Comparison of ENCODE assay signal across 27 cellular contexts in the genomic region with DNA sequence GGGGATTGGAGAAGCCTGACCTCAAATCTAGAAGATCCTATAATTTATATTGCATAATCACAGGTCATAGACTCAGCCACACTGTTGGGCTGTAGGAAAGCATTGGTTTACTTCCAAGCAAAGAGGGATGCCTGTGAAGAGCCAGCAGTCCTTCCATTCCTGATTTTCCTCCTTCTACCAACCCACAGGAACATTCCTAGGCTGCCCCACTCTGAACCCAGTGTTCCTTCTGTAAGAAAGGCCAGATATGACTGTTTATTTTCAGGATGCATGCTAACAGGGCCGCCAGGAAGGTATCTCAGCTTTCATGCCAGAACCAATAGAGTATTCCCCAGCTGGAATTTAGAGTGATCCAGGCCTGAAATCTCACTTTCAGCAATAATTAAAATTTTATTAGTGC.
"Had no signal": no experiment of that assay in that cellular context is flagged by ENCODE, and none has a peak within 500 bp of the region (broad histone marks: within the 10 kb centered on the region; RNA-seq: fewer than 3 reads in every experiment).

No MANE protein-coding gene starts in this region.

- H3K4me3 ChIP-seq: adrenal gland, ascending aorta, esophagus squamous epithelium, gastrocnemius medialis, left lung, right atrium auricular region, upper lobe of left lung had no signal

- ATAC-seq: activated T-cell treated with anti-CD3 and anti-CD28 coated beads, Interleukin-2, amount 50 U/mL, for 72 hours; gastrocnemius medialis; left lung; naive thymus-derived CD4-positive, alpha-beta T cell; stimulated activated effector memory CD8-positive, alpha-beta T cell treated with anti-CD3 and anti-CD28 coated beads, Interleukin-12 subunit alpha, Interleukin-12 subunit beta, amount 100 ng/mL, for 72 hours; stimulated activated naive CD8-positive, alpha-beta T cell treated with anti-CD3 and anti-CD28 coated beads, Interleukin-15, amount 100 ng/mL, for 72 hours had no signal

- DNase-seq: activated CD4-positive, alpha-beta T cell treated with anti-CD3 and anti-CD28 coated beads for 4 hours; activated CD4-positive, alpha-beta T cell treated with anti-CD3 and anti-CD28 coated beads, Interleukin-2, amount 50 U/mL, for 4 hours; activated effector memory CD4-positive, alpha-beta T cell treated with Interleukin-2 at 50 U/mL for 16 hours; activated naive CD4-positive, alpha-beta T cell treated with Interleukin-2 at 50 U/mL for 16 hours; activated T-cell treated with anti-CD3 and anti-CD28 coated beads for 4 hours; activated T-cell treated with anti-CD3 and anti-CD28 coated beads, Interleukin-2, amount 50 U/mL, for 72 hours; brain microvascular endothelial cell; caudate nucleus; dermis blood vessel endothelial cell; effector CD4-positive, alpha-beta T cell; esophagus squamous epithelium; gastrocnemius medialis; glutamatergic neuron; left lung; naive thymus-derived CD4-positive, alpha-beta T cell; nucleus accumbens; small intestine; stimulated activated CD4-positive, alpha-beta T cell treated with anti-CD3 and anti-CD28 coated beads, Interleukin-4, amount 100 ng/mL, for 24 hours; stimulated activated naive CD8-positive, alpha-beta T cell treated with anti-CD3 and anti-CD28 coated beads, Interleukin-15, amount 100 ng/mL, for 72 hours; substantia nigra; SW 1271; T-helper 9 cell; upper lobe of left lung had no signal
